Comparison of ENCODE assay signal across 1 cellular context in genomic region chr6:158230967-158231550, GRCh38.
TF ChIP-seq lines count a peak whose summit lies in the region.

No MANE protein-coding gene starts in this region.

TF ChIP-seq in GM23338, 12 proteins besides CTCF, POLR2A, EP300 and RAD21 (continued from another document):
- no peak for TF ChIP-seq ETS1 (IDR thresholded peaks at IDR 0.05)
- no peak for TF ChIP-seq CREB1 (CRISPR knock-in tag; IDR thresholded peaks at IDR 0.05; ENCODE audit: low read depth)
- no peak for TF ChIP-seq STAT1 (IDR thresholded peaks at IDR 0.05; ENCODE audit: unreplicated experiment)
- no peak for TF ChIP-seq EZH2 (IDR thresholded peaks at IDR 0.05; ENCODE audit: low read depth, unreplicated experiment)
